Comparison of ENCODE assay signal across 12 cellular contexts in genomic region chr11:1306186-1307162, GRCh38. TPM values are rescaled to one million over a fixed set of nuclear protein-coding genes. Genes with fewer than 3 reads are reported as not detected.
DNase-seq lines count a peak whose midpoint lies in the region; ATAC-seq and TF ChIP-seq lines count a peak whose summit lies in the region.
"Had no signal": no experiment of that assay in that cellular context is flagged by ENCODE, and none has a peak within 500 bp of the region (broad histone marks: within the 10 kb centered on the region; RNA-seq: fewer than 3 reads in every experiment).

No MANE protein-coding gene starts in this region.

- H3K27ac Mint-ChIP-seq in Calu3 (ENCODE audit: unreplicated experiment) (no peak overlapping the region), T-cell (no peak overlapping the region)

- CTCF ChIA-PET in Calu3 (lab: Charles Lee) (no interaction called here), T-cell (lab: Charles Lee) (no interaction called here)

- H2AFZ ChIP-seq in osteoblast (ENCODE audit: low read length) = no peak overlapping the region

- H4K20me1 ChIP-seq in osteoblast (ENCODE audit: insufficient read depth, low read length) = peaks cover 64% of the 10 kb centered on the region

- peaks cover 27 to 50% of the 10 kb centered on the region in 2 donors for H3K4me1 ChIP-seq in esophagus (ENCODE audit: control insufficient read depth in 2 of 2, insufficient read depth in 2 of 2, low read length in 1 of 2)
- peaks cover 16% of the 10 kb centered on the region for H3K4me1 ChIP-seq in osteoblast (ENCODE audit: insufficient read depth, low read length)
- peaks cover 31 to 51% of the 10 kb centered on the region in 2 donors for H3K4me1 ChIP-seq in gastrocnemius medialis

- intact Hi-C loops in Calu3 (cut with micrococcal nuclease; ENCODE audit: unreplicated experiment) (loop anchor here (10.0 kb wide), 1 partner anchor 208 kb away; no protein-coding TSS in a partner anchor), gastrocnemius medialis (cut with DNase I; ENCODE audit: low total_unique reads) (no loop called here)

- 78% methylated on average over 30 of the region's 30 CpGs for WGBS in esophagus, 2 donors

- H3K4me3 Mint-ChIP-seq in Calu3 (ENCODE audit: low read depth, unreplicated experiment) (peak overlapping the region; percentile 32), T-cell (peak overlapping the region in 2 of 3 donors; percentile 72 to 76)

- H3K27ac ChIP-seq in esophagus (ENCODE audit: low read depth in 2 of 2, low read length in 1 of 2) (peak overlapping the region; percentile 81 to 94), osteoblast (ENCODE audit: low read depth, low read length) (no peak overlapping the region), gastrocnemius medialis (peak overlapping the region in 2 of 4 donors; percentile 89 to 95)

- TF ChIP-seq CTCF in Calu3 (IDR thresholded peaks at IDR 0.05; ENCODE audit: unreplicated experiment) (no peak), osteoblast (IDR thresholded peaks at IDR 0.05; ENCODE audit: extremely low read depth, low read depth, low read length) (no peak), gastrocnemius medialis (IDR thresholded peaks at IDR 0.05 in 4 of 5, conservative IDR thresholded peaks at IDR 0.05 in 1 of 5) (no peak)

- POLR2A ChIA-PET in T-cell (lab: Charles Lee) = no interaction called here

- BruUV-seq in Calu3 (replicated peaks; lab: Mats Ljungman, UMichigan) = no TSS peak

- H3K4me2 ChIP-seq in osteoblast (ENCODE audit: insufficient read depth, low read length) = no peak overlapping the region

- H3K27me3 Mint-ChIP-seq in Calu3 (ENCODE audit: unreplicated experiment) = no peaks in the 10 kb centered on the region
- no peaks in the 10 kb centered on the region for H3K27me3 Mint-ChIP-seq in T-cell

- H3K36me3 Mint-ChIP-seq in Calu3 (ENCODE audit: insufficient read depth, unreplicated experiment) (peaks cover 60% of the 10 kb centered on the region), T-cell (peaks cover 3% of the 10 kb centered on the region)

- H3K4me1 Mint-ChIP-seq in Calu3 (ENCODE audit: low read depth, unreplicated experiment) (peaks cover 43% of the 10 kb centered on the region), T-cell (peaks cover 66 to 70% (median 69%) of the 10 kb centered on the region in 3 donors)

- ATAC-seq in T-cell (replicated peaks in 1 of 4) (no peak), gastrocnemius medialis (no peak)

- H3K27me3 ChIP-seq in esophagus (ENCODE audit: control insufficient read depth in 1 of 2, insufficient read depth in 2 of 2, low read length in 2 of 2) = no peaks in the 10 kb centered on the region
- no peaks in the 10 kb centered on the region for H3K27me3 ChIP-seq in osteoblast (ENCODE audit: insufficient read depth, low read length)
- no peaks in the 10 kb centered on the region for H3K27me3 ChIP-seq in gastrocnemius medialis

- no peak for TF ChIP-seq POLR2A in gastrocnemius medialis (IDR thresholded peaks at IDR 0.05)

- H3K9me3 ChIP-seq in esophagus (ENCODE audit: control insufficient read depth in 2 of 2, insufficient read depth in 1 of 2, low read depth in 1 of 2, low read length in 1 of 2) (no peaks in the 10 kb centered on the region), osteoblast (ENCODE audit: low read depth, low read length) (no peaks in the 10 kb centered on the region), gastrocnemius medialis (no peaks in the 10 kb centered on the region)

- peaks cover 81% of the 10 kb centered on the region for H3K79me2 ChIP-seq in osteoblast (ENCODE audit: insufficient read depth, low read length)

- peaks cover 0 to 12% of the 10 kb centered on the region in 2 donors for H3K36me3 ChIP-seq in esophagus (ENCODE audit: control insufficient read depth in 2 of 2, insufficient read depth in 2 of 2, low read length in 1 of 2)
- peaks cover 7% of the 10 kb centered on the region for H3K36me3 ChIP-seq in osteoblast (ENCODE audit: insufficient read depth, low read length)
- peaks cover 0 to 3% of the 10 kb centered on the region in 2 donors for H3K36me3 ChIP-seq in gastrocnemius medialis

- in situ Hi-C loops in gastrocnemius medialis (cut with MboI; ENCODE audit: low sequenced_read_pairs in 4 of 4) = loop anchor here in 1 of 4 donors (25.0 kb wide), 1 partner anchor 206 kb away; no protein-coding TSS in a partner anchor

- DNase-seq in Calu3 (no peak), T-cell (no peak), osteoblast (ENCODE audit: insufficient read length, low spot score, missing footprints) (peak; percentile 75), gastrocnemius medialis (no peak), SHP77 (lab: John Stamatoyannopoulos, UW) (no peak), A172 (ENCODE audit: low spot score) (no peak), T1000 (lab: John Stamatoyannopoulos, UW) (no peak)
- DNase-seq: effector CD8-positive, alpha-beta T cell; NCI-H2029 treated with DMSO at 0.1 percent for 48 hours; stimulated activated CD4-positive, alpha-beta T cell treated with anti-CD3 and anti-CD28 coated beads, Interleukin-4, amount 100 ng/mL, for 4 hours; T-helper 2 cell had no signal

- H3K9me3 Mint-ChIP-seq in Calu3 (ENCODE audit: low read depth, unreplicated experiment) (peaks cover 3% of the 10 kb centered on the region), T-cell (no peaks in the 10 kb centered on the region)

- H3K4me3 ChIP-seq in esophagus (ENCODE audit: low read depth in 1 of 2, low read length in 2 of 2) (peak overlapping the region; percentile 34 to 38), osteoblast (ENCODE audit: insufficient read depth, low read length) (no peak overlapping the region), gastrocnemius medialis (no peak overlapping the region)

RNA-seq across cellular contexts. Expression of gene TOLLIP, which starts 3.0 kb away (rescaled TPM):
- total RNA-seq in Calu3 (2022) = 53.4 and 64.9 TPM in 2 replicates
- 10 to 100 TPM; 44.4 to 54.1 (median 50.8) TPM for total RNA-seq in T-cell
- 10 to 100 TPM; 44.4 to 68.0 TPM for polyA plus RNA-seq in esophagus
- 30.8 and 35.9 TPM in 2 replicates for total RNA-seq in osteoblast
- 10 to 100 TPM; 49.8 to 91.7 (median 85.0) TPM for total RNA-seq in gastrocnemius medialis
- 24.4 and 26.6 TPM in 2 replicates for total RNA-seq in A172 (2014; rRNA removed; shearing (Covaris generic))

Comparison
In these comparisons a context has a peak if more than half of its experiments do, and no peak if none do; other contexts are left out.
1. H3K4me3 ChIP-seq: peak in esophagus (2 of 2); none in osteoblast (single experiment) and gastrocnemius medialis (0 of 4).